In genomic region chr10:103186128-103186527, GRCh38 we compare ENCODE assay signal across 22 cellular contexts. TPM values are rescaled to one million over a fixed set of nuclear protein-coding genes. Genes with fewer than 3 reads are reported as not detected.
DNase-seq lines count a peak whose midpoint lies in the region; ATAC-seq and TF ChIP-seq lines count a peak whose summit lies in the region.
"Had no signal": no experiment of that assay in that cellular context is flagged by ENCODE, and none has a peak within 500 bp of the region (broad histone marks: within the 10 kb centered on the region; RNA-seq: fewer than 3 reads in every experiment).

No MANE protein-coding gene starts in this region.

- peaks cover 62% of the 10 kb centered on the region for H3K4me1 Mint-ChIP-seq in activated CD4-positive, alpha-beta T cell treated with anti-CD3 and anti-CD28 coated beads for 36 hours

- H3K36me3 Mint-ChIP-seq in activated CD4-positive, alpha-beta T cell treated with anti-CD3 and anti-CD28 coated beads for 36 hours (ENCODE audit: low read depth): peaks cover 12% of the 10 kb centered on the region

- TF ChIP-seq CTCF in psoas muscle (IDR thresholded peaks at IDR 0.05) (no peak), hepatocyte (IDR thresholded peaks at IDR 0.05; ENCODE audit: poor library complexity) (no peak)

- H3K27me3 ChIP-seq in psoas muscle (ENCODE audit: insufficient read depth in 3 of 3, low read length in 2 of 3) (no peaks in the 10 kb centered on the region), MG63 (no peaks in the 10 kb centered on the region), hepatocyte (no peaks in the 10 kb centered on the region)

- no peak overlapping the region for H3K4me2 ChIP-seq in hepatocyte

- intact Hi-C loops in activated CD4-positive, alpha-beta T cell treated with anti-CD3 and anti-CD28 coated beads for 36 hours (cut with DNase I, micrococcal nuclease): no loop called here
- intact Hi-C loops in psoas muscle (cut with DNase I): no loop called here

- peak; percentile 39 for ATAC-seq in activated CD4-positive, alpha-beta T cell treated with anti-CD3 and anti-CD28 coated beads for 36 hours
- ATAC-seq in esophagus mucosa (peak; percentile 62), psoas muscle (peak in 2 of 4 donors; percentile 65 to 73)
- ATAC-seq: stimulated activated memory B cell treated with anti-CD40 and anti-IgM and Interleukin-4, amounts not matched to agents 10 μg/mL and 1 μg/mL and 100 μg/mL, for 72 hours had no signal

- H3K36me3 ChIP-seq in psoas muscle (ENCODE audit: insufficient read depth in 1 of 2, low read depth in 1 of 2) (peaks cover 0 to 13% of the 10 kb centered on the region in 2 donors), MG63 (peaks cover 27% of the 10 kb centered on the region), hepatocyte (replicated peaks; ENCODE audit: insufficient read depth, low read depth) (no peaks in the 10 kb centered on the region)

- no peak overlapping the region for H2AFZ ChIP-seq in hepatocyte

- H3K4me3 Mint-ChIP-seq in activated CD4-positive, alpha-beta T cell treated with anti-CD3 and anti-CD28 coated beads for 36 hours: no peak overlapping the region
- H3K4me3 Mint-ChIP-seq: nephron progenitor cell; stimulated activated memory B cell treated with anti-CD40 and anti-IgM and Interleukin-4, amounts not matched to agents 10 μg/mL and 1 μg/mL and 100 μg/mL, for 72 hours had no signal

- 37 to 72% (median 50%) methylated on average over 6 of the region's 6 CpGs for WGBS in psoas muscle, 3 donors
- WGBS in hepatocyte (ENCODE audit: low lambda C conversion rate, missing lambda C conversion rate): 92% methylated on average over 6 of the region's 6 CpGs

- H3K79me2 ChIP-seq in hepatocyte: peaks cover 99% of the 10 kb centered on the region

- H3K27me3 Mint-ChIP-seq in activated CD4-positive, alpha-beta T cell treated with anti-CD3 and anti-CD28 coated beads for 36 hours: no peaks in the 10 kb centered on the region
- H3K27me3 Mint-ChIP-seq: stimulated activated memory B cell treated with anti-CD40 and anti-IgM and Interleukin-4, amounts not matched to agents 10 μg/mL and 1 μg/mL and 100 μg/mL, for 72 hours had no signal

- no peak for DNase-seq in activated CD4-positive, alpha-beta T cell treated with anti-CD3 and anti-CD28 coated beads for 36 hours
- DNase-seq in activated CD4-positive, alpha-beta T cell treated with anti-CD3 and anti-CD28 coated beads, Interleukin-2, amount 50 U/mL, for 1 hour: no peak
- DNase-seq in NCI-H460 (ENCODE audit: extremely low read depth, low read depth) (peak; percentile 87), psoas muscle (no peak), MG63 (no peak), hepatocyte (ENCODE audit: low spot score) (no peak), activated T-cell treated with anti-CD3 and anti-CD28 coated beads for 4 hours (no peak)
- DNase-seq: 8988T; activated CD4-positive, CD25-positive, alpha-beta regulatory T cell; activated gamma-delta T cell; aorta; NCI-H187; nephron progenitor cell; retina; Right ventricle myocardium superior; T-helper 1 cell had no signal

- POLR2A ChIA-PET in activated CD4-positive, alpha-beta T cell treated with anti-CD3 and anti-CD28 coated beads for 36 hours (lab: Charles Lee): no interaction called here

- no peaks in the 10 kb centered on the region for H3K9me3 Mint-ChIP-seq in activated CD4-positive, alpha-beta T cell treated with anti-CD3 and anti-CD28 coated beads for 36 hours (ENCODE audit: low read depth)
- H3K9me3 Mint-ChIP-seq: nephron progenitor cell; stimulated activated memory B cell treated with anti-CD40 and anti-IgM and Interleukin-4, amounts not matched to agents 10 μg/mL and 1 μg/mL and 100 μg/mL, for 72 hours had no signal

- H3K4me3 ChIP-seq in psoas muscle: peak overlapping the region; percentile 23
- no peak overlapping the region for H3K4me3 ChIP-seq in MG63
- no peak overlapping the region for H3K4me3 ChIP-seq in hepatocyte
- H3K4me3 ChIP-seq: lung had no signal

- H3K27ac Mint-ChIP-seq in activated CD4-positive, alpha-beta T cell treated with anti-CD3 and anti-CD28 coated beads for 36 hours: no peak overlapping the region
- H3K27ac Mint-ChIP-seq: nephron progenitor cell; stimulated activated memory B cell treated with anti-CD40 and anti-IgM and Interleukin-4, amounts not matched to agents 10 μg/mL and 1 μg/mL and 100 μg/mL, for 72 hours had no signal

- no peaks in the 10 kb centered on the region for H3K9me2 ChIP-seq in hepatocyte (replicated peaks; ENCODE audit: insufficient read depth)

- H3K4me1 ChIP-seq in psoas muscle (peaks cover 87% of the 10 kb centered on the region), hepatocyte (ENCODE audit: insufficient read depth) (peaks cover 20% of the 10 kb centered on the region)

- CTCF ChIA-PET in activated CD4-positive, alpha-beta T cell treated with anti-CD3 and anti-CD28 coated beads for 36 hours (lab: Charles Lee): interaction anchor here (0.7 to 1.2 kb wide), 2 partner anchors 32 to 56 kb away, joined by 4 read pairs; no protein-coding TSS in a partner anchor

- peaks cover 80% of the 10 kb centered on the region for H4K20me1 ChIP-seq in hepatocyte (ENCODE audit: insufficient read depth, poor library complexity, severe bottlenecking)

- no peaks in the 10 kb centered on the region for H3K9me3 ChIP-seq in psoas muscle
- no peaks in the 10 kb centered on the region for H3K9me3 ChIP-seq in MG63
- H3K9me3 ChIP-seq in hepatocyte (ENCODE audit: low read depth): no peaks in the 10 kb centered on the region

- peak overlapping the region; percentile 69 for H3K27ac ChIP-seq in psoas muscle
- no peak overlapping the region for H3K27ac ChIP-seq in hepatocyte
- H3K27ac ChIP-seq: C4-2B had no signal

RNA-seq across cellular contexts. Expression of gene NT5C2, which starts 6.9 kb away (rescaled TPM):
- 10 to 100 TPM; 46.4 to 46.5 TPM for total RNA-seq in activated CD4-positive, alpha-beta T cell treated with anti-CD3 and anti-CD28 coated beads for 36 hours
- total RNA-seq in NCI-H460 (2014; rRNA removed; shearing (Covaris generic)): 170 and 220 TPM in 2 replicates
- 123 and 129 TPM in 2 replicates for polyA plus RNA-seq in NCI-H460 (2014; cell fraction: nucleus; rRNA removed)
- 87.4 TPM for total RNA-seq in esophagus mucosa
- 10 to 100 TPM; 64.5 to 94.6 (median 80.4) TPM for total RNA-seq in psoas muscle
- polyA plus RNA-seq in psoas muscle: 10 to 100 TPM; 17.8 to 57.6 (median 41.5) TPM
- total RNA-seq in MG63 (2014; rRNA removed; shearing (Covaris generic); ENCODE audit: low replicate concordance): 9.9 and 23.5 TPM in 2 replicates
- 50.7 and 58.7 TPM in 2 replicates for total RNA-seq in hepatocyte
- 49.2 and 52.0 TPM in 2 replicates for polyA plus RNA-seq in hepatocyte

RNA-seq across cellular contexts. Expression of gene RPEL1, which starts 59.6 kb away (rescaled TPM):
- not detected for total RNA-seq in activated CD4-positive, alpha-beta T cell treated with anti-CD3 and anti-CD28 coated beads for 36 hours
- 0.17 and 0.29 TPM in 2 replicates for total RNA-seq in NCI-H460 (2014; rRNA removed; shearing (Covaris generic))
- polyA plus RNA-seq in NCI-H460 (2014; cell fraction: nucleus; rRNA removed): 0.32 TPM in 1 of 2 replicates, not detected in the other
- not detected for total RNA-seq in esophagus mucosa
- total RNA-seq in psoas muscle: not detected
- polyA plus RNA-seq in psoas muscle: under 1 TPM in 1 of 3 donors, not detected in 2; 0.01 TPM
- total RNA-seq in MG63 (2014; rRNA removed; shearing (Covaris generic); ENCODE audit: low replicate concordance): 0.03 TPM in 1 of 2 replicates, not detected in the other
- 0.10 TPM in 1 of 2 replicates, not detected in the other for total RNA-seq in hepatocyte
- polyA plus RNA-seq in hepatocyte: not detected in 2 replicates
- total RNA-seq: aorta, HT1080, lung, Right ventricle myocardium superior, urinary bladder had no signal
- polyA plus RNA-seq: aorta, lung had no signal
